14 cellular contexts compared by ENCODE assay signal in the genomic region with DNA sequence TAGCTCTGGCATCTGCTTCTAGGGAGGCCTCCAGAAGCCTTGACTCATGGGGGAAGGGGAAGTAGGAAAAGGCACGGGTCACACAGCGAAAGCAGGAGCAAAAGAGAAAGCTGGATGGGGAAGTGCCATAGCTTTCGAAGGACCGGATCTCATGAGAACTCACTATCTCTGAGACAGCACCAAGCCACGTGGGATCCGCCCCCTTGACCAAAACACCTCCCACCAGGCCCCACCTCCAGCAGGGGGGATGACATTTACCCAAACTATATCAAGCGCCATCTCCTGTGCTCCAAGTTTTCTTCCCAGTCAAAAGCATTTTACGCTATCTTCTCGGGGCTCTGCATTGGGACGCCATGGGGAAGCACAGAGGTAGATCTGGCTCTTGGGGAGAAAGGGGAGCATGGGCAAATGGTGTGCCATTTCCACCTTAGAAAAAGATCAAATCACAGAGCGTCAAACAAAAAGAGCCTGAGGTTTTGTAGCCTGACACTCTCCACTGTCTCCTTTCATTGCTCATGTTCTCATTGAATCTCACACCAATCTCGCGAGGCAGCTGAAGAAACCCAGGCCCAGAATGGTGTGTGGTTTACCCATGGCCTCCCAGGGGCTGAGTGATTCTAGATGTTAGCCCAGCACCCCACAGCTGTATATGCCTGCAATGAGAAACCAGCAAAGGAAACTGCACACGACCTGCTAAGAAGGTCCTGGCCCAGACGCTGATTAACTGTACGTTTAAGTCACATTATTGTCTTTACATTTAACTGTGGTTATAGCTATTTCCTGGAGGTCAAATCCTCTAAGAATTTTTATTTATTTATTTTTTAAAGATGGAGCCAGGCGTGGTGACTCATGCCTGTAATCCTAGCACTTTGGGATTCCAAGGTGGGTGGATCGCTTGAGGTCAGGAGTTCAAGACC. TPM values are rescaled to one million over a fixed set of nuclear protein-coding genes. Genes with fewer than 3 reads are reported as not detected.
DNase-seq lines count a peak whose midpoint lies in the region; ATAC-seq, FAIRE-seq and TF ChIP-seq lines count a peak whose summit lies in the region.
"Had no signal": no experiment of that assay in that cellular context is flagged by ENCODE, and none has a peak within 500 bp of the region (broad histone marks: within the 10 kb centered on the region; RNA-seq: fewer than 3 reads in every experiment).

No MANE protein-coding gene starts in this region.

- SMC1A ChIA-PET in GM12878 (lab: Charles Lee; ENCODE audit: uncharacterized antibody, unreplicated experiment) = no interaction called here

- 0 out of 2 replicates have a peak overlapping the region, but pooled peaks have one; percentile 12 for H2AFZ ChIP-seq in GM12878 (ENCODE audit: control insufficient read depth, low read depth, low read length)

- no peaks in the 10 kb centered on the region for H3K79me2 ChIP-seq in GM12878 (ENCODE audit: control insufficient read depth, insufficient read depth, low read length)

- CTCF ChIA-PET in GM12878 (lab: Yijun Ruan, JAX) = interaction anchor here (0.9 kb wide), 1 partner anchor 79 kb away, joined by 3 read pairs; no protein-coding TSS in a partner anchor

- no peak overlapping the region for H3K27ac Mint-ChIP-seq in T-helper 2 cell treated with Interferon-gamma antibody and Interleukin-4, amounts not matched to agents 5 μg/mL and 100 μg/mL, for 36 hours
- H3K27ac Mint-ChIP-seq: CD4-positive, alpha-beta T cell; T-helper 17 cell had no signal

- 61% methylated on average over 18 of the region's 18 CpGs for WGBS in GM12878 (ENCODE audit: insufficient coverage, insufficient replicate concordance, low lambda C conversion rate, missing lambda C conversion rate)

- H3K4me3 Mint-ChIP-seq in T-helper 2 cell treated with Interferon-gamma antibody and Interleukin-4, amounts not matched to agents 5 μg/mL and 100 μg/mL, for 36 hours = no peak overlapping the region
- H3K4me3 Mint-ChIP-seq: CD4-positive, alpha-beta T cell; T-helper 17 cell had no signal

- DNase-seq in AG20443 (ENCODE audit: low spot score) (peak; percentile 14), KBM-7 (peak; percentile 61), GM12878 (ENCODE audit: low read depth, low spot score) (no peak), lower lobe of right lung (peak; percentile 59), colonic mucosa (no peak), HAP-1 (ENCODE audit: low spot score in 2 of 2) (no peak)
- no peak for DNase-seq in T-helper 2 cell treated with Interferon-gamma antibody and Interleukin-4, amounts not matched to agents 5 μg/mL and 100 μg/mL, for 36 hours (ENCODE audit: low spot score)
- DNase-seq in stimulated activated CD4-positive, alpha-beta T cell treated with anti-CD3 and anti-CD28 coated beads, Interleukin-4, amount 100 ng/mL, for 1 hour = no peak
- DNase-seq: activated gamma-delta T cell; CD4-positive, alpha-beta T cell; NCI-H2081 treated with DMSO at 0.1 percent for 48 hours; ovary; T-helper 17 cell had no signal

- TF ChIP-seq POLR2A in GM12878 (IDR thresholded peaks at IDR 0.05; ENCODE audit: low read depth, low read length) = no peak

- no TSS peak for BruUV-seq in GM12878 (replicated peaks; lab: Mats Ljungman, UMichigan)

- no peaks in the 10 kb centered on the region for H3K9me3 Mint-ChIP-seq in T-helper 2 cell treated with Interferon-gamma antibody and Interleukin-4, amounts not matched to agents 5 μg/mL and 100 μg/mL, for 36 hours
- H3K9me3 Mint-ChIP-seq: CD4-positive, alpha-beta T cell had no signal

- no peaks in the 10 kb centered on the region for H3K27me3 Mint-ChIP-seq in T-helper 2 cell treated with Interferon-gamma antibody and Interleukin-4, amounts not matched to agents 5 μg/mL and 100 μg/mL, for 36 hours (ENCODE audit: low read depth)
- H3K27me3 Mint-ChIP-seq: CD4-positive, alpha-beta T cell; T-helper 17 cell had no signal

- no peak for FAIRE-seq in GM12878 (lab: Jason Lieb, UNC)
- FAIRE-seq: frontal cortex had no signal

- H3K36me3 ChIP-seq in GM12878 (ENCODE audit: control insufficient read depth in 2 of 2, insufficient read depth in 2 of 2, low read length in 1 of 2) (no peaks in the 10 kb centered on the region), lower lobe of right lung (no peaks in the 10 kb centered on the region), colonic mucosa (no peaks in the 10 kb centered on the region), HAP-1 (replicated peaks) (no peaks in the 10 kb centered on the region)
- H3K36me3 ChIP-seq: ovary had no signal

- H3K27ac ChIP-seq in GM12878 (ENCODE audit: control insufficient read depth, insufficient read depth) = no peak overlapping the region
- H3K27ac ChIP-seq in lower lobe of right lung = no peak overlapping the region
- no peak overlapping the region for H3K27ac ChIP-seq in colonic mucosa
- H3K27ac ChIP-seq: ovary had no signal

- no peak for TF ChIP-seq RAD21 in GM12878 (IDR thresholded peaks at IDR 0.05; ENCODE audit: insufficient read depth, low read depth, low read length)

- no peaks in the 10 kb centered on the region; the same call in 2 of the 3 replicates for H3K9me3 ChIP-seq in GM12878 (replicated peaks; ENCODE audit: control insufficient read depth, insufficient read depth, low read length)
- no peaks in the 10 kb centered on the region for H3K9me3 ChIP-seq in lower lobe of right lung
- H3K9me3 ChIP-seq in colonic mucosa = no peaks in the 10 kb centered on the region
- H3K9me3 ChIP-seq in HAP-1 = no peaks in the 10 kb centered on the region
- H3K9me3 ChIP-seq: ovary had no signal

- H4K20me1 ChIP-seq in GM12878 (ENCODE audit: control insufficient read depth, insufficient read depth) = no peaks in the 10 kb centered on the region

- no peak; the same call in 2 of the 3 replicates for ATAC-seq in GM12878
- ATAC-seq in lower lobe of right lung = peak; percentile 70 to 87
- ATAC-seq: T-helper 17 cell had no signal

- H3K4me1 Mint-ChIP-seq in T-helper 2 cell treated with Interferon-gamma antibody and Interleukin-4, amounts not matched to agents 5 μg/mL and 100 μg/mL, for 36 hours (ENCODE audit: low read depth) = peaks cover 3% of the 10 kb centered on the region

- POLR2A ChIA-PET in GM12878 (lab: Charles Lee) = no interaction called here

- no peak overlapping the region for H3K4me3 ChIP-seq in GM12878
- no peak overlapping the region for H3K4me3 ChIP-seq in lower lobe of right lung
- no peak overlapping the region for H3K4me3 ChIP-seq in colonic mucosa
- H3K4me3 ChIP-seq in HAP-1 = no peak overlapping the region
- H3K4me3 ChIP-seq: ovary had no signal

- H3K36me3 Mint-ChIP-seq in T-helper 2 cell treated with Interferon-gamma antibody and Interleukin-4, amounts not matched to agents 5 μg/mL and 100 μg/mL, for 36 hours (ENCODE audit: low read depth) = no peaks in the 10 kb centered on the region

- TF ChIP-seq CTCF in GM12878 (IDR thresholded peaks at IDR 0.05 in 2 of 3, conservative IDR thresholded peaks at IDR 0.05 in 1 of 3; ENCODE audit: control insufficient read depth in 2 of 3, extremely low read depth in 1 of 3, insufficient read depth in 1 of 3, low read depth in 3 of 3, low read length in 3 of 3) (no peak), lower lobe of right lung (IDR thresholded peaks at IDR 0.05) (no peak), colonic mucosa (IDR thresholded peaks at IDR 0.05) (no peak)

- RAD21 ChIA-PET in GM12878 (lab: Charles Lee; ENCODE audit: unreplicated experiment) = no interaction called here

- no peak for TF ChIP-seq EP300 in GM12878 (IDR thresholded peaks at IDR 0.05; ENCODE audit: borderline replicate concordance in 1 of 2, control insufficient read depth in 1 of 2, low read depth in 2 of 2, low read length in 2 of 2)

- H3K4me2 ChIP-seq in GM12878 (ENCODE audit: control insufficient read depth, insufficient read depth) = no peak overlapping the region

- H3K4me1 ChIP-seq in GM12878 (ENCODE audit: control insufficient read depth, insufficient read depth, low read length) (no peaks in the 10 kb centered on the region; the same call in 1 of the 2 replicates), lower lobe of right lung (no peaks in the 10 kb centered on the region), colonic mucosa (no peaks in the 10 kb centered on the region), HAP-1 (no peaks in the 10 kb centered on the region)

- intact Hi-C loops in GM12878 (cut with micrococcal nuclease; ENCODE audit: unreplicated experiment) = no loop called here
- intact Hi-C loops in lower lobe of right lung (cut with DNase I) = no loop called here
- intact Hi-C loops in colonic mucosa (cut with DNase I) = no loop called here

- no peaks in the 10 kb centered on the region for H3K27me3 ChIP-seq in GM12878 (replicated peaks in 1 of 2; ENCODE audit: control insufficient read depth in 2 of 2, insufficient read depth in 2 of 2, low read length in 1 of 2)
- H3K27me3 ChIP-seq in lower lobe of right lung (ENCODE audit: low read depth) = no peaks in the 10 kb centered on the region
- H3K27me3 ChIP-seq in colonic mucosa = no peaks in the 10 kb centered on the region
- no peaks in the 10 kb centered on the region for H3K27me3 ChIP-seq in HAP-1 (ENCODE audit: low read depth)
- H3K27me3 ChIP-seq: ovary had no signal

- H3K9ac ChIP-seq in GM12878 (ENCODE audit: control insufficient read depth, insufficient read depth, low read length) = no peak overlapping the region
- no peak overlapping the region for H3K9ac ChIP-seq in colonic mucosa (ENCODE audit: low read depth in 2 of 2, low read length in 2 of 2)

- in situ Hi-C loops in KBM-7 (cut with MboI; ENCODE audit: low pct_unique_long_range_greater_than_20kb, low sequenced_read_pairs) (no loop called here), GM12878 (cut with MboI) (no loop called here), HAP-1 (cut with MboI; ENCODE audit: low sequenced_read_pairs) (no loop called here)

RNA-seq across cellular contexts. Expression of a gene that starts 8.1 kb away (rescaled TPM):
- 0.78 TPM in 1 of 2 replicates, not detected in the other for total RNA-seq in GM12878 (2013; cell fraction: nucleolus; rRNA removed)
- total RNA-seq in GM12878 (2014; rRNA removed) (0.49 and 0.85 TPM in 2 replicates), GM12878 (2014; rRNA removed; fragmentation: Illumina TruSeq; extraction: Trizol) (0.74 and 0.98 TPM in 2 replicates), GM12878 (2021) (0.56 and 0.59 TPM in 2 replicates), lower lobe of right lung (1.7 TPM), colonic mucosa (not detected)
- polyA plus RNA-seq in GM12878 (2011; ENCODE audit: low read depth) = 0.71 TPM
- polyA plus RNA-seq in GM12878 (2011; rRNA removed) (1.4 and 2.0 TPM in 2 replicates), GM12878 (2014; fragmentation: Illumina TruSeq; extraction: Trizol) (1.1 and 2.4 TPM in 2 replicates), GM12878 (2014; fragmentation: Nextera tagmentation; extraction: Ambion mirVana) (under 1 TPM; 0.10 to 0.44 TPM), GM12878 (2014; rRNA removed) (0.38 and 0.52 TPM in 2 replicates), GM12878 (2016; fragmentation: Nextera tagmentation; extraction: Ambion mirVana) (under 1 TPM in 1 of 2 experiments, not detected in 1; 0.19 TPM)
- 0.79 and 0.95 TPM in 2 replicates for polyA plus RNA-seq in GM12878 (2011; cell fraction: cytosol; rRNA removed)
- polyA plus RNA-seq in GM12878 (2011; cell fraction: nucleus; rRNA removed) = 0.31 and 0.38 TPM in 2 replicates
- 0.70 and 0.76 TPM in 2 replicates for polyA plus RNA-seq in GM12878 (2012)
- 0.37 and 0.88 TPM in 2 replicates for polyA minus RNA-seq in GM12878 (2011; rRNA and poly(A)+ RNA removed)
- not detected in 2 replicates for polyA minus RNA-seq in GM12878 (2011; cell fraction: cytosol; rRNA and poly(A)+ RNA removed)
- polyA minus RNA-seq in GM12878 (2011; cell fraction: nucleus; rRNA and poly(A)+ RNA removed) = 0.60 TPM in 1 of 2 replicates, not detected in the other

RNA-seq across cellular contexts. Expression of a gene that starts 52.9 kb away (rescaled TPM):
- 0.31 and 0.39 TPM in 2 replicates for total RNA-seq in GM12878 (2013; cell fraction: nucleolus; rRNA removed)
- total RNA-seq in GM12878 (2014; rRNA removed) (0.16 and 0.68 TPM in 2 replicates), GM12878 (2014; rRNA removed; fragmentation: Illumina TruSeq; extraction: Trizol) (0.36 and 0.37 TPM in 2 replicates), GM12878 (2021) (0.27 and 0.74 TPM in 2 replicates), lower lobe of right lung (not detected), colonic mucosa (under 1 TPM; 0.44 to 0.98 TPM)
- 0.42 TPM for polyA plus RNA-seq in GM12878 (2011; ENCODE audit: low read depth)
- polyA plus RNA-seq in GM12878 (2011; rRNA removed) (0.39 and 0.46 TPM in 2 replicates), GM12878 (2014; fragmentation: Illumina TruSeq; extraction: Trizol) (0.25 and 0.33 TPM in 2 replicates), GM12878 (2014; fragmentation: Nextera tagmentation; extraction: Ambion mirVana) (under 1 TPM; 0.04 to 0.37 TPM), GM12878 (2014; rRNA removed) (0.28 and 0.35 TPM in 2 replicates), GM12878 (2016; fragmentation: Nextera tagmentation; extraction: Ambion mirVana) (under 1 TPM; 0.24 to 0.42 TPM)
- polyA plus RNA-seq in GM12878 (2011; cell fraction: cytosol; rRNA removed) = 0.25 and 0.30 TPM in 2 replicates
- polyA plus RNA-seq in GM12878 (2011; cell fraction: nucleus; rRNA removed) = 0.13 TPM in 1 of 2 replicates, not detected in the other
- 0.24 and 0.35 TPM in 2 replicates for polyA plus RNA-seq in GM12878 (2012)
- polyA minus RNA-seq in GM12878 (2011; rRNA and poly(A)+ RNA removed) = 0.15 and 0.29 TPM in 2 replicates
- polyA minus RNA-seq in GM12878 (2011; cell fraction: cytosol; rRNA and poly(A)+ RNA removed) = not detected in 2 replicates
- not detected in 2 replicates for polyA minus RNA-seq in GM12878 (2011; cell fraction: nucleus; rRNA and poly(A)+ RNA removed)

Comparison
In these comparisons a context has a peak if more than half of its experiments do, and no peak if none do; other contexts are left out.
1. DNase-seq: peak in AG20443 (single experiment), KBM-7 (single experiment) and lower lobe of right lung (single experiment); none in GM12878 (single experiment), colonic mucosa (single experiment), T-helper 2 cell treated with Interferon-gamma antibody and Interleukin-4, amounts not matched to agents 5 μg/mL and 100 μg/mL, for 36 hours (single experiment), HAP-1 (0 of 2) and stimulated activated CD4-positive, alpha-beta T cell treated with anti-CD3 and anti-CD28 coated beads, Interleukin-4, amount 100 ng/mL, for 1 hour (single experiment).